Comparison of ENCODE assay signal across 23 cellular contexts in the genomic region with DNA sequence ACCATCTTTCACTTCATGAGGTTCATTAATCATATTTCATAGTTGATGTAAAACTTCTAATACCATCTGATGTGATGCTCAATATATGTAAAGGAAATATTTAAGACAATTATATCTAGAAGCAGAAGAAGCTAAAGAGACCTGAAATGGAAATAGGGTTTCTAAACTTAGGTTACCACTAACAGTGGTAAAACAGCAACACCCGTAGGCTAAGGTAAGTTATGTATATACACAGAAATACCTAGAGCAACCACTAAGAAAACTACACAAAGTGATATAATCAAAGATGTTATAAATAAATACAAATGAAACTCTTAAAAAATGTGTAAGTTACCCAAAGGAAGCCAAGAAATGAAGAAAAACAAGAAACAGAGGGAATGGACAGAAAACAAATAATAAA.
"Had no signal": no experiment of that assay in that cellular context is flagged by ENCODE, and none has a peak within 500 bp of the region (broad histone marks: within the 10 kb centered on the region; RNA-seq: fewer than 3 reads in every experiment).

No MANE protein-coding gene starts in this region.

- H3K27ac ChIP-seq: breast epithelium, esophagus squamous epithelium, heart right ventricle, left ventricle myocardium inferior, transverse colon, uterus had no signal

- H3K4me3 ChIP-seq: breast epithelium, esophagus squamous epithelium, heart right ventricle, left ventricle myocardium inferior, transverse colon, uterus had no signal

- H3K27me3 Mint-ChIP-seq: activated CD8-positive, alpha-beta T cell treated with anti-CD3 and anti-CD28 coated beads for 36 hours; activated T-cell treated with anti-CD3 and anti-CD28 coated beads, Interleukin-2, amount 50 U/mL, for 24 hours had no signal

- H3K27me3 ChIP-seq: breast epithelium, esophagus squamous epithelium, heart right ventricle, transverse colon, uterus had no signal

- H3K9me3 Mint-ChIP-seq: activated CD8-positive, alpha-beta T cell treated with anti-CD3 and anti-CD28 coated beads for 36 hours; activated naive CD4-positive, alpha-beta T cell treated with anti-CD3 and anti-CD28 coated beads for 36 hours; activated T-cell treated with anti-CD3 and anti-CD28 coated beads, Interleukin-2, amount 50 U/mL, for 24 hours; activated T-helper 2 cell treated with anti-CD3 and anti-CD28 coated beads, Interferon-gamma antibody, Interleukin-2, Interleukin-4, amounts not matched to agents 10 μg/mL and 5 μg/mL and 100 μg/mL, durations not matched to agents 14 hours and 24 hours and 36 hours had no signal

- ATAC-seq: activated CD8-positive, alpha-beta T cell treated with anti-CD3 and anti-CD28 coated beads for 36 hours; heart right ventricle; stimulated activated naive CD8-positive, alpha-beta T cell treated with anti-CD3 and anti-CD28 coated beads, Interleukin-15, Interleukin-2, amounts not matched to agents 100 U/mL and 50 U/mL, for 24 hours had no signal

- H3K9me3 ChIP-seq: breast epithelium, esophagus squamous epithelium, heart right ventricle, left ventricle myocardium inferior, transverse colon, uterus had no signal

- H3K4me1 Mint-ChIP-seq: immature natural killer cell had no signal

- H3K4me1 ChIP-seq: breast epithelium, esophagus squamous epithelium, heart right ventricle, left ventricle myocardium inferior, transverse colon, uterus had no signal

- H3K36me3 ChIP-seq: breast epithelium, esophagus squamous epithelium, heart right ventricle, left ventricle myocardium inferior, transverse colon, uterus had no signal

- DNase-seq: activated CD4-positive, alpha-beta T cell treated with anti-CD3 and anti-CD28 coated beads for 48 hours; activated CD4-positive, CD25-positive, alpha-beta regulatory T cell; activated CD8-positive, alpha-beta T cell treated with anti-CD3 and anti-CD28 coated beads for 36 hours; activated naive CD4-positive, alpha-beta T cell treated with anti-CD3 and anti-CD28 coated beads for 36 hours; activated T-cell treated with anti-CD3 and anti-CD28 coated beads, Interleukin-2, amount 50 U/mL, for 24 hours; aorta; cerebellar nuclear complex; effector CD4-positive, alpha-beta T cell; esophagus squamous epithelium; heart right ventricle; immature natural killer cell; left ventricle myocardium inferior; occipital lobe; retina; stimulated activated CD4-positive, alpha-beta T cell treated with anti-CD3 and anti-CD28 coated beads, Interleukin-12 subunit alpha, Interleukin-12 subunit beta, amount 100 ng/mL, for 4 hours; stimulated activated CD4-positive, alpha-beta T cell treated with anti-CD3 and anti-CD28 coated beads, Interleukin-1b, Interleukin-23, amount 100 ng/mL, for 48 hours; stimulated activated CD8-positive, alpha-beta memory T cell treated with anti-CD3 and anti-CD28 coated beads, Interleukin-4, amount 100 ng/mL, for 48 hours; stimulated activated naive CD8-positive, alpha-beta T cell treated with anti-CD3 and anti-CD28 coated beads, Interleukin-15, Interleukin-2, amounts not matched to agents 100 U/mL and 50 U/mL, for 24 hours; T-helper 9 cell; transverse colon; uterus had no signal

- H3K27ac Mint-ChIP-seq: activated CD8-positive, alpha-beta T cell treated with anti-CD3 and anti-CD28 coated beads for 36 hours; activated naive CD4-positive, alpha-beta T cell treated with anti-CD3 and anti-CD28 coated beads for 36 hours; activated T-cell treated with anti-CD3 and anti-CD28 coated beads, Interleukin-2, amount 50 U/mL, for 24 hours; activated T-helper 2 cell treated with anti-CD3 and anti-CD28 coated beads, Interferon-gamma antibody, Interleukin-2, Interleukin-4, amounts not matched to agents 10 μg/mL and 5 μg/mL and 100 μg/mL, durations not matched to agents 14 hours and 24 hours and 36 hours; immature natural killer cell had no signal

- H3K4me3 Mint-ChIP-seq: activated CD8-positive, alpha-beta T cell treated with anti-CD3 and anti-CD28 coated beads for 36 hours; activated naive CD4-positive, alpha-beta T cell treated with anti-CD3 and anti-CD28 coated beads for 36 hours; activated T-cell treated with anti-CD3 and anti-CD28 coated beads, Interleukin-2, amount 50 U/mL, for 24 hours; immature natural killer cell had no signal
